Comparison of ENCODE assay signal across 7 cellular contexts in the genomic region with DNA sequence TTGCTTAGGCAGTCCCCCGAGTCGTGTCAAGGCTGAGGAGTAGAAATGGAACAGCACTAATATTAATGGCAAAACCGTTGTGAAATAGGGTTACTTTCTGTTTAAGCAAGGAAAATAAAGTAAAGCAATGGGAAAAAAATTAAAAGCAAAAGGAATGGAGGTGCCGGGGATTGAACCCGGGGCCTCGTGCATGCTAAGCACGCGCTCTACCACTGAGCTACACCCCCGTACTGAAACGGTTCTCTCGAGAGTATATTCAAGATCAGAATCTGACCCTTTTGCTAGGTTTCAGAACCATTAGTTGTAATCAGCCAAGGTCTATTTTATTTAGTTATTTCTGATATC.
DNase-seq lines count a peak whose midpoint lies in the region; ATAC-seq lines count a peak whose summit lies in the region.

No MANE protein-coding gene starts in this region.

- intact Hi-C loops in left colon (cut with DNase I, micrococcal nuclease), result loop anchor here (5.0 to 10.0 kb wide), 3 partner anchors 104 to 177 kb away; no protein-coding TSS in a partner anchor

- DNase-seq in NCI-H2171 (lab: John Stamatoyannopoulos, UW) (peak; percentile 39), cerebellum (ENCODE audit: low spot score) (peak; percentile 63), left colon (peak; percentile 28 to 54)
- peak; percentile 34 to 62 (median 44) for DNase-seq in stimulated activated CD4-positive, alpha-beta T cell treated with anti-CD3 and anti-CD28 coated beads, Interleukin-1b, Interleukin-23, amount 100 ng/mL, for 24 hours (ENCODE audit: low read depth in 4 of 4, low spot score in 1 of 4)

- ATAC-seq in GM18511 (IDR thresholded peaks at IDR 0.05; ENCODE audit: unreplicated experiment), result peak; percentile 71
- ATAC-seq in HG02973 (IDR thresholded peaks at IDR 0.05; ENCODE audit: unreplicated experiment), result peak; percentile 51
- peak; percentile 57 to 67 for ATAC-seq in activated CD4-positive, CD25-positive, alpha-beta regulatory T cell treated with anti-CD3 and anti-CD28 coated beads, Interleukin-2, amount 50 U/mL, for 24 hours
- peak; percentile 72 for ATAC-seq in left colon

Comparison
In these comparisons a context has a peak if more than half of its experiments do, and no peak if none do; other contexts are left out.
1. Peak in every context shown above with its lines: DNase-seq and ATAC-seq.